12 cellular contexts compared by ENCODE assay signal in genomic region chrX:53681661-53682060, GRCh38. TPM values are rescaled to one million over a fixed set of nuclear protein-coding genes. Genes with fewer than 3 reads are reported as not detected.
DNase-seq lines count a peak whose midpoint lies in the region; ATAC-seq and TF ChIP-seq lines count a peak whose summit lies in the region.
"Had no signal": no experiment of that assay in that cellular context is flagged by ENCODE, and none has a peak within 500 bp of the region (broad histone marks: within the 10 kb centered on the region; RNA-seq: fewer than 3 reads in every experiment).

No MANE protein-coding gene starts in this region.

- no peaks in the 10 kb centered on the region for H3K9me2 ChIP-seq in SK-N-SH

- H3K27me3 ChIP-seq in SK-N-SH (ENCODE audit: insufficient read depth) (no peaks in the 10 kb centered on the region), trophoblast cell (ENCODE audit: insufficient read depth, low read length) (no peaks in the 10 kb centered on the region)
- H3K27me3 ChIP-seq: spleen, tibial artery had no signal

- H4K91ac ChIP-seq in trophoblast cell (ENCODE audit: low read depth, low read length): no peak overlapping the region

- DNase-seq in SK-N-SH (no peak), RWPE1 (ENCODE audit: low spot score) (peak; percentile 30), cardiac fibroblast (ENCODE audit: low read depth in 2 of 2) (peak; percentile 20 to 53), trophoblast cell (peak; percentile 16 to 42), HCEC 1CT (no peak)
- DNase-seq: lower lobe of right lung, spleen, tibial artery had no signal

- H2AFZ ChIP-seq in SK-N-SH (ENCODE audit: low read depth) (no peak overlapping the region), trophoblast cell (ENCODE audit: insufficient read depth, low read length, poor library complexity) (no peak overlapping the region)

- H3K27ac ChIP-seq in SK-N-SH (ENCODE audit: low read depth in 2 of 2, low read length in 1 of 2): no peak overlapping the region
- no peak overlapping the region for H3K27ac ChIP-seq in RWPE1
- H3K27ac ChIP-seq in trophoblast cell (ENCODE audit: low read depth, low read length): no peak overlapping the region
- H3K27ac ChIP-seq: 22Rv1, lower lobe of right lung had no signal

- 33% methylated on average over 3 of the region's 3 CpGs for WGBS in SK-N-SH (ENCODE audit: low lambda C conversion rate)
- WGBS in trophoblast cell (ENCODE audit: extremely low coverage, insufficient coverage, insufficient read length): no CpG with 5 or more reads among the region's 3 CpGs

- H3K4me3 ChIP-seq in SK-N-SH (ENCODE audit: low read depth in 2 of 2, low read length in 1 of 2): no peak overlapping the region; a peak in 1 of 4 replicates
- peak overlapping the region in 1 of 2 donors; percentile 71 for H3K4me3 ChIP-seq in cardiac fibroblast (replicated peaks in 1 of 2; ENCODE audit: low read depth in 2 of 2, low read length in 2 of 2)
- no peak overlapping the region for H3K4me3 ChIP-seq in trophoblast cell (ENCODE audit: low read depth, low read length)

- H4K20me1 ChIP-seq in SK-N-SH (ENCODE audit: insufficient read depth): peaks cover 58% of the 10 kb centered on the region

- no peak for TF ChIP-seq EP300 in SK-N-SH (IDR thresholded peaks at IDR 0.05; ENCODE audit: borderline replicate concordance in 1 of 2, low read depth in 1 of 2, low read length in 1 of 2)

- H3K14ac ChIP-seq in trophoblast cell (ENCODE audit: low read length): no peak overlapping the region

- no peak overlapping the region for H4K12ac ChIP-seq in trophoblast cell (ENCODE audit: low read depth, low read length)

- H3K79me2 ChIP-seq in SK-N-SH (ENCODE audit: insufficient read depth) (peaks cover 85% of the 10 kb centered on the region), trophoblast cell (ENCODE audit: control insufficient read depth, insufficient read depth, low read length, poor library complexity) (peaks cover 14% of the 10 kb centered on the region)

- H3K4me2 ChIP-seq in SK-N-SH: peak overlapping the region; percentile 87; the same call in 1 of the 2 replicates
- no peak overlapping the region for H3K4me2 ChIP-seq in trophoblast cell (ENCODE audit: low read length)

- peaks cover 4% of the 10 kb centered on the region for H3F3A ChIP-seq in SK-N-SH (replicated peaks; ENCODE audit: insufficient read depth)

- no peak overlapping the region for H2BK5ac ChIP-seq in trophoblast cell (ENCODE audit: low read depth, low read length, poor library complexity)

- H3K18ac ChIP-seq in trophoblast cell (ENCODE audit: low read length): no peak overlapping the region

- no peak for ATAC-seq in SK-N-SH treated with all-trans-retinoic acid at 6 μM for 48 hours
- ATAC-seq in GM19328 (IDR thresholded peaks at IDR 0.05; ENCODE audit: unreplicated experiment): no peak
- no peak for ATAC-seq in HG03280 (IDR thresholded peaks at IDR 0.05; ENCODE audit: unreplicated experiment)
- ATAC-seq: lower lobe of right lung had no signal

- CTCF ChIA-PET in SK-N-SH (lab: Yijun Ruan, JAX): no interaction called here
- CTCF ChIA-PET in RWPE1 (lab: Yijun Ruan, JAX): no interaction called here

- no peak for TF ChIP-seq RAD21 in SK-N-SH (IDR thresholded peaks at IDR 0.05; ENCODE audit: low read length)

- H3K9me3 ChIP-seq in SK-N-SH: no peaks in the 10 kb centered on the region
- no peaks in the 10 kb centered on the region for H3K9me3 ChIP-seq in trophoblast cell (ENCODE audit: insufficient read depth, low read depth, low read length)
- H3K9me3 ChIP-seq: lower lobe of right lung, tibial artery had no signal

- no peak overlapping the region for H2BK120ac ChIP-seq in trophoblast cell (ENCODE audit: insufficient read depth, low read length, poor library complexity)

- TF ChIP-seq CTCF in SK-N-SH (IDR thresholded peaks at IDR 0.05) (no peak), RWPE1 (conservative IDR thresholded peaks at IDR 0.05; ENCODE audit: low read depth) (no peak), cardiac fibroblast (IDR thresholded peaks at IDR 0.05; ENCODE audit: low read depth, low read length) (no peak)

- H2BK12ac ChIP-seq in trophoblast cell (ENCODE audit: low read length): no peak overlapping the region

- H3K36me3 ChIP-seq in SK-N-SH (replicated peaks in 1 of 2; ENCODE audit: control insufficient read depth in 1 of 2, insufficient read depth in 2 of 2, low read length in 1 of 2) (peaks cover 28 to 29% of the 10 kb centered on the region in 2 experiments), trophoblast cell (ENCODE audit: control insufficient read depth in 1 of 2, insufficient read depth in 2 of 2, low read length in 2 of 2) (peaks cover 2 to 9% of the 10 kb centered on the region in 2 experiments)

- H3K9ac ChIP-seq in SK-N-SH (no peak overlapping the region), trophoblast cell (ENCODE audit: low read length) (no peak overlapping the region)

- peak overlapping the region; percentile 91 for H3K4ac ChIP-seq in trophoblast cell (ENCODE audit: low read depth, low read length)

- POLR2A ChIA-PET in SK-N-SH (lab: Yijun Ruan, JAX) (no interaction called here), RWPE1 (lab: Yijun Ruan, JAX; ENCODE audit: low non-redundant PET) (no interaction called here)

- H3K79me1 ChIP-seq in trophoblast cell (ENCODE audit: low read length): peaks cover 10% of the 10 kb centered on the region

- H3K4me1 ChIP-seq in SK-N-SH (ENCODE audit: control insufficient read depth in 1 of 2, insufficient read depth in 2 of 2, low read depth in 1 of 2, low read length in 1 of 2) (peaks cover 0 to 3% of the 10 kb centered on the region in 2 experiments; a peak in 2 of 4 replicates), trophoblast cell (ENCODE audit: control insufficient read depth in 1 of 2, insufficient read depth in 2 of 2, low read length in 2 of 2) (no peaks in the 10 kb centered on the region)

- no peak overlapping the region for H4K8ac ChIP-seq in trophoblast cell (ENCODE audit: low read depth, low read length)

- no peak overlapping the region for H3K23ac ChIP-seq in trophoblast cell (ENCODE audit: low read length)

- H2AK5ac ChIP-seq in trophoblast cell (ENCODE audit: low read length): no peak overlapping the region

TF ChIP-seq in SK-N-SH, 30 proteins besides CTCF, POLR2A, EP300 and RAD21 (continues in another document):
- TF ChIP-seq ELF1 (IDR thresholded peaks at IDR 0.05) (no peak), GABPA (IDR thresholded peaks at IDR 0.05; ENCODE audit: low read depth) (no peak), YY1 (IDR thresholded peaks at IDR 0.05; ENCODE audit: low read depth) (no peak), POLR2AphosphoS5 (IDR thresholded peaks at IDR 0.05; ENCODE audit: low read depth, low read length) (no peak)

TF ChIP-seq in SK-N-SH treated with all-trans-retinoic acid at 6 μM for 48 hours, 23 proteins besides CTCF, POLR2A, EP300 and RAD21:
- TF ChIP-seq RARB (CRISPR knock-in tag; IDR thresholded peaks at IDR 0.05): no peak

RNA-seq across cellular contexts. Expression of gene HUWE1, which starts 4.9 kb away (rescaled TPM):
- 39.1 and 43.4 TPM in 2 replicates for polyA plus RNA-seq in SK-N-SH (2012; rRNA removed)
- 25.3 and 32.6 TPM in 2 replicates for polyA plus RNA-seq in SK-N-SH (2012; cell fraction: cytosol; rRNA removed)
- 80.8 and 135 TPM in 2 replicates for polyA plus RNA-seq in SK-N-SH (2012; cell fraction: nucleus; rRNA removed)
- polyA plus RNA-seq in trophoblast cell (2013): 57.3 and 60.9 TPM in 2 replicates

Comparison
In these comparisons a context has a peak if more than half of its experiments do, and no peak if none do; other contexts are left out.
1. DNase-seq: peak in RWPE1 (single experiment), cardiac fibroblast (2 of 2) and trophoblast cell (2 of 2); none in SK-N-SH (single experiment) and HCEC 1CT (single experiment).